In genomic region chr1:151510614-151510956, GRCh38 we compare ENCODE assay signal across 8 cellular contexts. TPM values are rescaled to one million over a fixed set of nuclear protein-coding genes. Genes with fewer than 3 reads are reported as not detected.
A peak's percentile ranks its signal among the peaks of the same experiment; 100 is the strongest.
DNase-seq lines count a peak whose midpoint lies in the region; ATAC-seq and TF ChIP-seq lines count a peak whose summit lies in the region.

No MANE protein-coding gene starts in this region.

- H3K4me1 ChIP-seq in SK-N-SH (ENCODE audit: control insufficient read depth in 1 of 2, insufficient read depth in 2 of 2, low read depth in 1 of 2, low read length in 1 of 2) = peaks cover 4 to 32% of the 10 kb centered on the region in 2 experiments; a peak in 1 of 4 replicates

- H3K4me2 ChIP-seq in SK-N-SH = peak overlapping the region; percentile 98

- 40% methylated on average over 10 of the region's 10 CpGs for WGBS in SK-N-SH (ENCODE audit: low lambda C conversion rate)

- no peak for TF ChIP-seq EP300 in SK-N-SH (IDR thresholded peaks at IDR 0.05; ENCODE audit: borderline replicate concordance in 1 of 2, low read depth in 1 of 2, low read length in 1 of 2)

- peak overlapping the region; percentile 52 to 78 for H3K4me3 ChIP-seq in SK-N-SH (ENCODE audit: low read depth in 2 of 2, low read length in 1 of 2)
- peak overlapping the region; percentile 43 for H3K4me3 ChIP-seq in kidney epithelial cell (ENCODE audit: low read depth, low read length)

- peaks cover 4% of the 10 kb centered on the region for H3K27me3 Mint-ChIP-seq in activated naive CD8-positive, alpha-beta T cell treated with anti-CD3 and anti-CD28 coated beads for 36 hours

- H3K27ac ChIP-seq in SK-N-SH (ENCODE audit: low read depth in 2 of 2, low read length in 1 of 2) (peak overlapping the region; percentile 26 to 78; a peak in 3 of 4 replicates), substantia nigra (ENCODE audit: low read depth, low read length, poor library complexity, severe bottlenecking) (peak overlapping the region; percentile 89)

- CTCF ChIA-PET in SK-N-SH (lab: Yijun Ruan, JAX) = interaction anchor here (0.7 to 2.1 kb wide), 8 partner anchors 12 to 170 kb away, joined by 3 to 5 read pairs (median 4); no protein-coding TSS in a partner anchor

- no peaks in the 10 kb centered on the region for H3K36me3 Mint-ChIP-seq in activated naive CD8-positive, alpha-beta T cell treated with anti-CD3 and anti-CD28 coated beads for 36 hours

- peak overlapping the region; percentile 19; the same call in 1 of the 2 replicates for H3K9ac ChIP-seq in SK-N-SH

- H3K36me3 ChIP-seq in SK-N-SH (replicated peaks in 1 of 2; ENCODE audit: control insufficient read depth in 1 of 2, insufficient read depth in 2 of 2, low read length in 1 of 2) = no peaks in the 10 kb centered on the region
- no peaks in the 10 kb centered on the region for H3K36me3 ChIP-seq in kidney epithelial cell (ENCODE audit: control insufficient read depth, insufficient read depth, low read length)

- H3K9me3 ChIP-seq in SK-N-SH = no peaks in the 10 kb centered on the region

- no peaks in the 10 kb centered on the region for H3K9me3 Mint-ChIP-seq in activated naive CD8-positive, alpha-beta T cell treated with anti-CD3 and anti-CD28 coated beads for 36 hours

- H3K27ac Mint-ChIP-seq in activated naive CD8-positive, alpha-beta T cell treated with anti-CD3 and anti-CD28 coated beads for 36 hours = no peak overlapping the region

- H3K9me2 ChIP-seq in SK-N-SH = no peaks in the 10 kb centered on the region

- no peaks in the 10 kb centered on the region for H4K20me1 ChIP-seq in SK-N-SH (ENCODE audit: insufficient read depth)

- DNase-seq in SK-N-SH (no peak), kidney epithelial cell (ENCODE audit: low read depth) (no peak), substantia nigra (lab: John Stamatoyannopoulos, UW) (no peak), epidermal melanocyte (ENCODE audit: insufficient read length, low spot score) (no peak), hepatic stellate cell (ENCODE audit: low spot score) (no peak)
- no peak for DNase-seq in activated naive CD8-positive, alpha-beta T cell treated with anti-CD3 and anti-CD28 coated beads for 36 hours

- H3K79me2 ChIP-seq in SK-N-SH (ENCODE audit: insufficient read depth) = no peaks in the 10 kb centered on the region

- no peak for TF ChIP-seq RAD21 in SK-N-SH (IDR thresholded peaks at IDR 0.05; ENCODE audit: low read length)

- POLR2A ChIA-PET in SK-N-SH (lab: Yijun Ruan, JAX) = interaction anchor here (0.7 to 1.5 kb wide), 5 partner anchors 17 to 326 kb away, joined by 3 to 10 read pairs (median 3); partner anchors contain the start of genes POGZ, TUFT1 and ZNF687

- TF ChIP-seq CTCF in SK-N-SH (IDR thresholded peaks at IDR 0.05) (no peak), kidney epithelial cell (IDR thresholded peaks at IDR 0.05; ENCODE audit: insufficient read depth, low read length, poor library complexity, severe bottlenecking) (no peak)

- H3K4me1 Mint-ChIP-seq in activated naive CD8-positive, alpha-beta T cell treated with anti-CD3 and anti-CD28 coated beads for 36 hours = peaks cover 23% of the 10 kb centered on the region

- H2AFZ ChIP-seq in SK-N-SH (ENCODE audit: low read depth) = peak overlapping the region; percentile 99; the same call in 1 of the 2 replicates

- ATAC-seq in SK-N-SH treated with all-trans-retinoic acid at 6 μM for 48 hours (no peak), GM19023 (IDR thresholded peaks at IDR 0.05; ENCODE audit: unreplicated experiment) (no peak)

- H3K4me3 Mint-ChIP-seq in activated naive CD8-positive, alpha-beta T cell treated with anti-CD3 and anti-CD28 coated beads for 36 hours = peak overlapping the region; percentile 81

- H3F3A ChIP-seq in SK-N-SH (replicated peaks; ENCODE audit: insufficient read depth) = peaks cover 9% of the 10 kb centered on the region

- H3K27me3 ChIP-seq in SK-N-SH (ENCODE audit: insufficient read depth) (peaks cover 15% of the 10 kb centered on the region; the same call in 1 of the 2 replicates), kidney epithelial cell (ENCODE audit: control insufficient read depth, insufficient read depth, low read length) (no peaks in the 10 kb centered on the region)

TF ChIP-seq in SK-N-SH, 30 proteins besides CTCF, POLR2A, EP300 and RAD21 (continues in another document):
- no peak for TF ChIP-seq EZH2phosphoT487 (IDR thresholded peaks at IDR 0.05; ENCODE audit: borderline replicate concordance, low read depth)
- TF ChIP-seq RXRA (IDR thresholded peaks at IDR 0.05; ENCODE audit: borderline replicate concordance, low read depth) = no peak
- no peak for TF ChIP-seq FOXM1 (IDR thresholded peaks at IDR 0.05; ENCODE audit: low read depth)
- TF ChIP-seq TEAD4 (IDR thresholded peaks at IDR 0.05; ENCODE audit: borderline replicate concordance, insufficient read depth) = no peak
- TF ChIP-seq ZBTB33 (IDR thresholded peaks at IDR 0.05; ENCODE audit: borderline replicate concordance, low read depth) = no peak

TF ChIP-seq in SK-N-SH treated with all-trans-retinoic acid at 6 μM for 48 hours, 23 proteins besides CTCF, POLR2A, EP300 and RAD21 (continues in another document):
- no peak for TF ChIP-seq GLIS3 (CRISPR knock-in tag; IDR thresholded peaks at IDR 0.05)
- TF ChIP-seq ZNF565 (CRISPR knock-in tag; conservative IDR thresholded peaks at IDR 0.05; ENCODE audit: low read depth) = no peak
- no peak for TF ChIP-seq CSDC2 (CRISPR knock-in tag; IDR thresholded peaks at IDR 0.05)
- TF ChIP-seq ZFP30 (CRISPR knock-in tag; IDR thresholded peaks at IDR 0.05) = no peak
- TF ChIP-seq TOX (CRISPR knock-in tag; IDR thresholded peaks at IDR 0.05; ENCODE audit: borderline replicate concordance) = no peak
- TF ChIP-seq CSRNP3 (CRISPR knock-in tag; IDR thresholded peaks at IDR 0.05) = no peak
- TF ChIP-seq ZNF8 (CRISPR knock-in tag; IDR thresholded peaks at IDR 0.05) = no peak
- TF ChIP-seq ZNF70 (CRISPR knock-in tag; IDR thresholded peaks at IDR 0.05) = no peak
- no peak for TF ChIP-seq SNAI2 (CRISPR knock-in tag; IDR thresholded peaks at IDR 0.05)
- TF ChIP-seq ARNTL (CRISPR knock-in tag; IDR thresholded peaks at IDR 0.05; ENCODE audit: borderline replicate concordance, low read depth) = no peak
- TF ChIP-seq ZC3H10 (CRISPR knock-in tag; IDR thresholded peaks at IDR 0.05) = no peak
- no peak for TF ChIP-seq OSR1 (CRISPR knock-in tag; IDR thresholded peaks at IDR 0.05)
- no peak for TF ChIP-seq TSHZ2 (CRISPR knock-in tag; IDR thresholded peaks at IDR 0.05)

RNA-seq across cellular contexts. Expression of gene CGN, which starts 0.6 kb away (rescaled TPM):
- 0.36 and 0.44 TPM in 2 replicates for polyA plus RNA-seq in SK-N-SH (2012; rRNA removed)
- 0.12 and 0.64 TPM in 2 replicates for polyA plus RNA-seq in SK-N-SH (2012; cell fraction: cytosol; rRNA removed)
- 1.4 and 1.5 TPM in 2 replicates for polyA plus RNA-seq in SK-N-SH (2012; cell fraction: nucleus; rRNA removed)
- total RNA-seq in activated naive CD8-positive, alpha-beta T cell treated with anti-CD3 and anti-CD28 coated beads for 36 hours = 1 to 10 TPM; 1.3 to 2.0 TPM
- total RNA-seq in kidney epithelial cell = 23.6 and 29.3 TPM in 2 replicates

RNA-seq across cellular contexts. Expression of gene TUFT1, which starts 29.5 kb away (rescaled TPM):
- 20.6 and 27.9 TPM in 2 replicates for polyA plus RNA-seq in SK-N-SH (2012; rRNA removed)
- 21.1 and 22.1 TPM in 2 replicates for polyA plus RNA-seq in SK-N-SH (2012; cell fraction: cytosol; rRNA removed)
- 28.8 and 43.7 TPM in 2 replicates for polyA plus RNA-seq in SK-N-SH (2012; cell fraction: nucleus; rRNA removed)
- total RNA-seq in activated naive CD8-positive, alpha-beta T cell treated with anti-CD3 and anti-CD28 coated beads for 36 hours = 1 to 10 TPM; 2.3 to 2.9 TPM
- 69.1 and 74.4 TPM in 2 replicates for total RNA-seq in kidney epithelial cell

RNA-seq across cellular contexts. Expression of gene POGZ, which starts 51.3 kb away (rescaled TPM):
- 23.9 and 30.2 TPM in 2 replicates for polyA plus RNA-seq in SK-N-SH (2012; rRNA removed)
- polyA plus RNA-seq in SK-N-SH (2012; cell fraction: cytosol; rRNA removed) = 11.7 and 14.0 TPM in 2 replicates
- 114 and 159 TPM in 2 replicates for polyA plus RNA-seq in SK-N-SH (2012; cell fraction: nucleus; rRNA removed)
- 10 to 100 TPM; 52.1 to 63.1 TPM for total RNA-seq in activated naive CD8-positive, alpha-beta T cell treated with anti-CD3 and anti-CD28 coated beads for 36 hours
- 30.3 and 36.4 TPM in 2 replicates for total RNA-seq in kidney epithelial cell

Comparison
In these comparisons a context has a peak if more than half of its experiments do, and no peak if none do; other contexts are left out.
1. RNA of gene TUFT1, which starts 29.5 kb away (total RNA-seq): 69.1 to 74.4 TPM in kidney epithelial cell; 2.3 to 2.9 TPM in activated naive CD8-positive, alpha-beta T cell treated with anti-CD3 and anti-CD28 coated beads for 36 hours; every median in the first group is over 10 times any median in the second.